13 cellular contexts compared by ENCODE assay signal in genomic region chr17:57404073-57404472, GRCh38.
DNase-seq lines count a peak whose midpoint lies in the region; ATAC-seq, FAIRE-seq and TF ChIP-seq lines count a peak whose summit lies in the region.
"Had no signal": no experiment of that assay in that cellular context is flagged by ENCODE, and none has a peak within 500 bp of the region (broad histone marks: within the 10 kb centered on the region; RNA-seq: fewer than 3 reads in every experiment).

No MANE protein-coding gene starts in this region.

- H3K9ac ChIP-seq in H9 (ENCODE audit: extremely low read depth, insufficient read length, low read length) (no peak overlapping the region), SK-N-SH (no peak overlapping the region), kidney (ENCODE audit: low read length in 2 of 2) (no peak overlapping the region)

- H3K27ac Mint-ChIP-seq in CD8-positive, alpha-beta T cell = peak overlapping the region; percentile 3
- no peak overlapping the region for H3K27ac Mint-ChIP-seq in H9

- no peak overlapping the region for H2BK20ac ChIP-seq in H9 (ENCODE audit: low read depth, low read length, poor library complexity, severe bottlenecking)

- no peak overlapping the region for H3K14ac ChIP-seq in H9 (ENCODE audit: insufficient read depth, low read length)

- no peaks in the 10 kb centered on the region for H3K9me2 ChIP-seq in SK-N-SH

- peaks cover 62% of the 10 kb centered on the region for H3K36me3 Mint-ChIP-seq in CD8-positive, alpha-beta T cell
- H3K36me3 Mint-ChIP-seq in H9 (ENCODE audit: insufficient read depth in 1 of 3, low read depth in 3 of 3) = peaks cover 5 to 13% (median 5%) of the 10 kb centered on the region in 3 experiments; a peak in 3 of 7 replicates

- H3K27me3 Mint-ChIP-seq in CD8-positive, alpha-beta T cell (ENCODE audit: low read depth) = no peaks in the 10 kb centered on the region
- H3K27me3 Mint-ChIP-seq in H9 (ENCODE audit: low read depth) = no peaks in the 10 kb centered on the region; the same call in 1 of the 2 replicates

- DNase-seq in CD8-positive, alpha-beta T cell = no peak
- DNase-seq in H9 (no peak), SK-N-SH (peak; percentile 44), right lobe of liver (no peak), kidney (no peak), amniotic stem cell (lab: John Stamatoyannopoulos, UW) (no peak)
- DNase-seq: activated effector memory CD4-positive, alpha-beta T cell treated with anti-CD3 and anti-CD28 coated beads, Interleukin-2, amount 50 U/mL, for 16 hours; pancreas; Right ventricle myocardium superior; stimulated activated CD4-positive, alpha-beta T cell treated with anti-CD3 and anti-CD28 coated beads, Interleukin-4, amount 100 ng/mL, for 1 hour had no signal

- no CpG with 5 or more reads among the region's 4 CpGs for WGBS in H9 (ENCODE audit: extremely low coverage, insufficient read length, low lambda C conversion rate)
- 94% methylated on average over 4 of the region's 4 CpGs for WGBS in SK-N-SH (ENCODE audit: low lambda C conversion rate)
- 67% methylated on average over 1 of the region's 4 CpGs for WGBS in right lobe of liver (ENCODE audit: insufficient coverage, low coverage, low lambda C conversion rate, missing lambda C conversion rate)

- no peak overlapping the region for H3K23ac ChIP-seq in H9 (ENCODE audit: insufficient read length, low read depth, low read length)

- peaks cover 29% of the 10 kb centered on the region for H3K4me1 ChIP-seq in CD8-positive, alpha-beta T cell (ENCODE audit: insufficient read depth, low read length)
- H3K4me1 ChIP-seq in H9 (ENCODE audit: insufficient read depth, low read length) = peaks cover 9% of the 10 kb centered on the region; the same call in 1 of the 2 replicates
- peaks cover 11 to 62% of the 10 kb centered on the region in 2 experiments; a peak in 2 of 4 replicates for H3K4me1 ChIP-seq in SK-N-SH (ENCODE audit: control insufficient read depth in 1 of 2, insufficient read depth in 2 of 2, low read depth in 1 of 2, low read length in 1 of 2)
- H3K4me1 ChIP-seq in right lobe of liver = no peaks in the 10 kb centered on the region
- H3K4me1 ChIP-seq in kidney (ENCODE audit: control insufficient read depth in 1 of 2, insufficient read depth in 1 of 2, low read depth in 1 of 2, low read length in 2 of 2) = peaks cover 32 to 33% of the 10 kb centered on the region in 2 donors

- H3K4me2 ChIP-seq in H9 (ENCODE audit: insufficient read depth, insufficient read length, low read length) (no peak overlapping the region), SK-N-SH (no peak overlapping the region)

- H3K27ac ChIP-seq in CD8-positive, alpha-beta T cell (ENCODE audit: low read depth, low read length) = no peak overlapping the region
- H3K27ac ChIP-seq in H9 (ENCODE audit: insufficient read length, low read depth, low read length) (no peak overlapping the region), SK-N-SH (ENCODE audit: low read depth in 2 of 2, low read length in 1 of 2) (peak overlapping the region in 1 of 2 experiments; percentile 11; a peak in 1 of 4 replicates), right lobe of liver (no peak overlapping the region), kidney (ENCODE audit: low read depth in 2 of 2, low read length in 2 of 2) (peak overlapping the region in 1 of 2 donors; percentile 41)
- H3K27ac ChIP-seq: pancreas had no signal

- no peaks in the 10 kb centered on the region for H3K27me3 ChIP-seq in CD8-positive, alpha-beta T cell (ENCODE audit: insufficient read depth, low read length)
- no peaks in the 10 kb centered on the region for H3K27me3 ChIP-seq in H9 (ENCODE audit: insufficient read depth, low read length)
- H3K27me3 ChIP-seq in SK-N-SH (ENCODE audit: insufficient read depth) = no peaks in the 10 kb centered on the region
- H3K27me3 ChIP-seq in right lobe of liver = no peaks in the 10 kb centered on the region
- H3K27me3 ChIP-seq: pancreas had no signal

- no peak overlapping the region for H3K4me3 ChIP-seq in CD8-positive, alpha-beta T cell (ENCODE audit: low read depth, low read length)
- no peak overlapping the region for H3K4me3 ChIP-seq in SK-N-SH (ENCODE audit: low read depth in 2 of 2, low read length in 1 of 2)
- H3K4me3 ChIP-seq in right lobe of liver = no peak overlapping the region
- no peak overlapping the region for H3K4me3 ChIP-seq in kidney (ENCODE audit: low read length in 2 of 2)
- H3K4me3 ChIP-seq: pancreas had no signal

- TF ChIP-seq EP300 in SK-N-SH (IDR thresholded peaks at IDR 0.05; ENCODE audit: borderline replicate concordance in 1 of 2, low read depth in 1 of 2, low read length in 1 of 2) = no peak

- H2BK5ac ChIP-seq in H9 (ENCODE audit: insufficient read length, low read length) = no peak overlapping the region

- H4K91ac ChIP-seq in H9 (ENCODE audit: insufficient read length, low read depth, low read length) = no peak overlapping the region

- H4K5ac ChIP-seq in H9 (ENCODE audit: insufficient read length, low read depth, low read length) = no peak overlapping the region

- H3K79me2 ChIP-seq in H9 (ENCODE audit: insufficient read depth, low read length) (no peaks in the 10 kb centered on the region), SK-N-SH (ENCODE audit: insufficient read depth) (no peaks in the 10 kb centered on the region)

- H2AFZ ChIP-seq in H9 (ENCODE audit: low read length) = no peak overlapping the region
- no peak overlapping the region for H2AFZ ChIP-seq in SK-N-SH (ENCODE audit: low read depth)

- H2BK12ac ChIP-seq in H9 (ENCODE audit: insufficient read length, low read depth, low read length) = no peak overlapping the region

- CTCF ChIA-PET in CD8-positive, alpha-beta T cell (lab: Charles Lee) = interaction anchor here (0.7 to 1.9 kb wide), 2 partner anchors 10 to 160 kb away, joined by 3 to 13 read pairs; no protein-coding TSS in a partner anchor
- CTCF ChIA-PET in SK-N-SH (lab: Yijun Ruan, JAX) = interaction anchor here (0.8 to 1.6 kb wide), 2 partner anchors 17 to 430 kb away, joined by 3 to 4 read pairs; no protein-coding TSS in a partner anchor

- peak; percentile 43; the same call in 1 of the 2 replicates for TF ChIP-seq RAD21 in SK-N-SH (IDR thresholded peaks at IDR 0.05; ENCODE audit: low read length)

- H3T11ph ChIP-seq in H9 (ENCODE audit: low read length) = no peak overlapping the region

- peaks cover 14% of the 10 kb centered on the region for H3K36me3 ChIP-seq in CD8-positive, alpha-beta T cell (ENCODE audit: insufficient read depth, low read length)
- H3K36me3 ChIP-seq in SK-N-SH (replicated peaks in 1 of 2; ENCODE audit: control insufficient read depth in 1 of 2, insufficient read depth in 2 of 2, low read length in 1 of 2) (peaks cover 0 to 24% of the 10 kb centered on the region in 2 experiments), right lobe of liver (no peaks in the 10 kb centered on the region), kidney (ENCODE audit: control insufficient read depth in 1 of 2, insufficient read depth in 2 of 2, low read length in 2 of 2) (peaks cover 0 to 7% of the 10 kb centered on the region in 2 donors)

- no peak overlapping the region for H4K8ac ChIP-seq in H9 (replicated peaks; ENCODE audit: insufficient read length, low read depth, low read length)

- no peak overlapping the region for H3K18ac ChIP-seq in H9 (ENCODE audit: insufficient read length, low read depth, low read length)

- H3K56ac ChIP-seq in H9 (ENCODE audit: insufficient read length, low read depth, low read length) = no peak overlapping the region

- H3K4me3 Mint-ChIP-seq in CD8-positive, alpha-beta T cell = no peak overlapping the region
- no peak overlapping the region for H3K4me3 Mint-ChIP-seq in H9

- TF ChIP-seq CTCF in CD8-positive, alpha-beta T cell (IDR thresholded peaks at IDR 0.05) = no peak
- TF ChIP-seq CTCF in H9 (conservative IDR thresholded peaks at IDR 0.05) (peak; percentile 32; the same call in 2 of the 3 replicates), SK-N-SH (IDR thresholded peaks at IDR 0.05) (0 out of 2 replicates have a peak, but pooled peaks have one; percentile 25), right lobe of liver (IDR thresholded peaks at IDR 0.05) (peak in 3 of 4 donors; percentile 10 to 25 (median 13)), kidney (IDR thresholded peaks at IDR 0.05; ENCODE audit: borderline replicate concordance, extremely low read depth, insufficient read depth) (no peak)

- no peak overlapping the region for H2BK120ac ChIP-seq in H9 (ENCODE audit: low read depth, low read length, poor library complexity, severe bottlenecking)

- no peaks in the 10 kb centered on the region for H4K20me1 ChIP-seq in H9 (ENCODE audit: control insufficient read depth, insufficient read depth, insufficient read length)
- H4K20me1 ChIP-seq in SK-N-SH (ENCODE audit: insufficient read depth) = no peaks in the 10 kb centered on the region

- FAIRE-seq in kidney (lab: Jason Lieb, UNC) = no peak
- FAIRE-seq: pancreas had no signal

- no peaks in the 10 kb centered on the region for H3F3A ChIP-seq in SK-N-SH (replicated peaks; ENCODE audit: insufficient read depth)

- no peak overlapping the region for H2AK5ac ChIP-seq in H9 (ENCODE audit: insufficient read length, low read length)

- no peaks in the 10 kb centered on the region for H3K9me3 ChIP-seq in CD8-positive, alpha-beta T cell (ENCODE audit: low read length)
- H3K9me3 ChIP-seq in H9 (ENCODE audit: control insufficient read depth, low read depth, low read length) (no peaks in the 10 kb centered on the region), SK-N-SH (no peaks in the 10 kb centered on the region), right lobe of liver (no peaks in the 10 kb centered on the region), kidney (ENCODE audit: control insufficient read depth in 1 of 2, low read length in 2 of 2) (no peaks in the 10 kb centered on the region)
- H3K9me3 ChIP-seq: pancreas had no signal

- H3K9me3 Mint-ChIP-seq in CD8-positive, alpha-beta T cell = no peaks in the 10 kb centered on the region
- H3K9me3 Mint-ChIP-seq in H9 = no peaks in the 10 kb centered on the region

- POLR2A ChIA-PET in CD8-positive, alpha-beta T cell (lab: Charles Lee) = no interaction called here
- POLR2A ChIA-PET in SK-N-SH (lab: Yijun Ruan, JAX) = no interaction called here

- H3K23me2 ChIP-seq in H9 (ENCODE audit: insufficient read length, low read depth, low read length, poor library complexity, severe bottlenecking) = no peaks in the 10 kb centered on the region

- TF ChIP-seq POLR2A in right lobe of liver (IDR thresholded peaks at IDR 0.05) = no peak

- no peaks in the 10 kb centered on the region for H3K79me1 ChIP-seq in H9 (ENCODE audit: insufficient read depth, low read depth, low read length, poor library complexity, severe bottlenecking)

- H3K4me1 Mint-ChIP-seq in CD8-positive, alpha-beta T cell (ENCODE audit: low read depth) = peaks cover 51% of the 10 kb centered on the region
- peaks cover 45 to 62% of the 10 kb centered on the region in 2 experiments for H3K4me1 Mint-ChIP-seq in H9

- H2BK15ac ChIP-seq in H9 (ENCODE audit: low read depth, low read length) = no peak overlapping the region

- no peak for ATAC-seq in CD8-positive, alpha-beta T cell
- ATAC-seq in right lobe of liver (peak in 3 of 4 donors; percentile 33 to 36 (median 35)), HG02763 (IDR thresholded peaks at IDR 0.05; ENCODE audit: unreplicated experiment) (no peak), GM18517 (IDR thresholded peaks at IDR 0.05; ENCODE audit: unreplicated experiment) (no peak)
- ATAC-seq: activated CD4-positive, CD25-positive, alpha-beta regulatory T cell treated with anti-CD3 and anti-CD28 coated beads, Interleukin-2, amount 50 U/mL, for 24 hours; pancreas had no signal

- intact Hi-C loops in CD8-positive, alpha-beta T cell (cut with DNase I, micrococcal nuclease) = loop anchor here in 1 of 2 experiments (5.0 kb wide), 1 partner anchor 162 kb away; no protein-coding TSS in a partner anchor
- intact Hi-C loops in right lobe of liver (cut with DNase I) = no loop called here
- intact Hi-C loops in kidney (cut with DNase I) = no loop called here

- no peak overlapping the region for H3K4ac ChIP-seq in H9 (ENCODE audit: low read depth, low read length)

Comparison
In these comparisons a context has a peak if more than half of its experiments do, and no peak if none do; other contexts are left out.
1. ATAC-seq: peak in right lobe of liver (3 of 4); none in CD8-positive, alpha-beta T cell (single experiment), HG02763 (single experiment) and GM18517 (single experiment).
2. CTCF ChIP-seq: peak in H9 (single experiment), SK-N-SH (single experiment) and right lobe of liver (3 of 4); none in CD8-positive, alpha-beta T cell (single experiment) and kidney (single experiment).